ENCODE assay signal across 1 cellular context in genomic region chr2:42792583-42793313, GRCh38.
TF ChIP-seq lines count a peak whose summit lies in the region.

HAAO (minus strand) TSS chr2:42792583; CDS start chr2:42792536, 47 bp downstream.

TF ChIP-seq in HepG2, 621 proteins besides CTCF, POLR2A, EP300 and RAD21 (continued from another document and continues in another):
- TF ChIP-seq GRHL1 (CRISPR knock-in tag; conservative IDR thresholded peaks at IDR 0.05) (no peak), HNF1A (IDR thresholded peaks at IDR 0.05; ENCODE audit: low read depth) (peak; percentile 57; the same call in 1 of the 2 replicates), HNF1A (CRISPR knock-in tag; IDR thresholded peaks at IDR 0.05; ENCODE audit: borderline replicate concordance) (peak; percentile 91; the same call in 1 of the 2 replicates), ZNF557 (CRISPR knock-in tag; IDR thresholded peaks at IDR 0.05) (peak; percentile 74), ZNF576 (CRISPR knock-in tag; IDR thresholded peaks at IDR 0.05) (0 out of 2 replicates have a peak, but pooled peaks have one; percentile 42), ZBED4 (CRISPR knock-in tag; IDR thresholded peaks at IDR 0.05; ENCODE audit: borderline replicate concordance) (peak; percentile 96), SIN3B (IDR thresholded peaks at IDR 0.05; ENCODE audit: low read length) (no peak), CENPX (CRISPR knock-in tag; IDR thresholded peaks at IDR 0.05) (no peak), KDM1A (CRISPR knock-in tag; IDR thresholded peaks at IDR 0.05) (peak; percentile 79; the same call in 1 of the 2 replicates), TERF1 (CRISPR knock-in tag; IDR thresholded peaks at IDR 0.05) (no peak), ZBTB4 (CRISPR knock-in tag; IDR thresholded peaks at IDR 0.05; ENCODE audit: borderline replicate concordance) (peak; percentile 77; the same call in 1 of the 2 replicates), SIX1 (CRISPR knock-in tag; IDR thresholded peaks at IDR 0.05; ENCODE audit: borderline replicate concordance) (no peak; the same call in 1 of the 2 replicates), MAFG (CRISPR knock-in tag; IDR thresholded peaks at IDR 0.05) (no peak), ZNF343 (CRISPR knock-in tag; IDR thresholded peaks at IDR 0.05) (peak; percentile 98), HMGXB3 (CRISPR knock-in tag; IDR thresholded peaks at IDR 0.05; ENCODE audit: borderline replicate concordance) (peak; percentile 77; the same call in 1 of the 2 replicates), E2F5 (CRISPR knock-in tag; conservative IDR thresholded peaks at IDR 0.05) (peak; percentile 89), CHD2 (IDR thresholded peaks at IDR 0.05; ENCODE audit: low read depth, low read length) (peak; percentile 67), ZNF451 (CRISPR knock-in tag; IDR thresholded peaks at IDR 0.05) (peak; percentile 96), ZNF782 (CRISPR knock-in tag; IDR thresholded peaks at IDR 0.05; ENCODE audit: borderline replicate concordance) (peak; percentile 92), ZNF275 (CRISPR knock-in tag; IDR thresholded peaks at IDR 0.05; ENCODE audit: borderline replicate concordance) (peak; percentile 90), NFATC3 (CRISPR knock-in tag; IDR thresholded peaks at IDR 0.05) (peak; percentile 88; the same call in 1 of the 2 replicates), ZNF543 (CRISPR knock-in tag; IDR thresholded peaks at IDR 0.05) (peak; percentile 87; the same call in 1 of the 2 replicates), TEAD2 (CRISPR knock-in tag; IDR thresholded peaks at IDR 0.05) (peak; percentile 94), ZNF577 (CRISPR knock-in tag; IDR thresholded peaks at IDR 0.05; ENCODE audit: borderline replicate concordance, low read depth) (no peak), CREBL2 (CRISPR knock-in tag; IDR thresholded peaks at IDR 0.05; ENCODE audit: borderline replicate concordance) (peak; percentile 79), TAF1 (CRISPR knock-in tag; IDR thresholded peaks at IDR 0.05) (peak; percentile 98), REPIN1 (CRISPR knock-in tag; IDR thresholded peaks at IDR 0.05; ENCODE audit: borderline replicate concordance, low read depth) (peak; percentile 97), HHEX (CRISPR knock-in tag; IDR thresholded peaks at IDR 0.05) (0 out of 2 replicates have a peak, but pooled peaks have one; percentile 2), ZBTB33 (CRISPR knock-in tag; IDR thresholded peaks at IDR 0.05) (peak; percentile 64)
